Comparison of ENCODE assay signal across 7 cellular contexts in the genomic region with DNA sequence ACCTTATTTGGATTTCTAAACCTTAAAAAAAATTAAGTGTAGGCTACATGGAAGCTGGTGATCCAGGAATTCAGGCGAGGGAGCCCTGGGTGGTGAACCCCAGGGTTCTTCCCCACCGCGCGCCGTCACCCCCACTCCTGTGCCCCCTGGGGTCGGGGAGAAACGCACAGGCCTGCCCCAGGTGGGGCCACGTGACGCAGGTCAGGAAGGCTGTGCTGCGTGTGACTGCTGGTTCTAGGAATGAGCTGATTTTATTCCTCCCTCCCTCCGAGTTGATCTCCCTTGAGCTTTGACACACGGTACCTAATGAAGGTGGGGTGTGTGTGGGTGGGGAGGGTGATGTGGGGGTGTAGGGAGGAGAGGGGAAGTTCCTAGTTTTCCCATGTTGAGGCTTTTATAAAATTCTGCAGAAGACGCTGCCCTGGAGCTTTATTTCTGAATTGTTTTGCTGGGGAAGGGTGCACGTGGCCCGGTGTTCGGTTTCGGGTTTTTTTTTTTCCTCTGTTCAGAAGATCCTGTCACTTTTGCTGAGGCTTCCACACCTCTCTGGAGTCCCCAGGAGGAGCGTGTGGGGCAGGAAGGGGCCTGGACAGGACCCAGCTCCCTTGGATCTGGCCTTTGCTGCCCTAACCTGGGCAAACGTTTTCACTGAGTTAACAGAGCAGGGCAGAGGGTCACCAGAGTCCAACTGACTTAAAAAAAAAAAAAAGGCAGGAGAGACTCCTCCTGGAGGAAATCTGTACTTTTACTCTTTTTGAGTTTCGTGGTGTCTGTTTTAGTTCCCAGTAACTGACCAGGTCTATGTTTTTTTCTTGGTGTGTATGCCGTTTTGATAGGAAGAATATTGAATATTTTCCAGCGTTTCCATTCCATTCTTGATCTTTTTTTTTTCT. TPM values are rescaled to one million over a fixed set of nuclear protein-coding genes. Genes with fewer than 3 reads are reported as not detected.
DNase-seq lines count a peak whose midpoint lies in the region; ATAC-seq and TF ChIP-seq lines count a peak whose summit lies in the region.

No MANE protein-coding gene starts in this region.

- no peak for ATAC-seq in HG03378 (IDR thresholded peaks at IDR 0.05; ENCODE audit: unreplicated experiment)

- WGBS in esophagus, 2 donors: 4 to 7% methylated on average over 22 of the region's 22 CpGs

- H3K36me3 ChIP-seq in esophagus (ENCODE audit: control insufficient read depth in 2 of 2, insufficient read depth in 2 of 2, low read length in 1 of 2) (no peaks in the 10 kb centered on the region), neutrophil (no peaks in the 10 kb centered on the region)

- DNase-seq in KG1 (lab: John Stamatoyannopoulos, UW) (peak; percentile 14), Ammon's horn (ENCODE audit: low spot score) (no peak)
- peak; percentile 52 to 56 for DNase-seq in activated CD4-positive, alpha-beta T cell treated with anti-CD3 and anti-CD28 coated beads, Interleukin-2, amount 50 U/mL, for 48 hours

- peak; percentile 1 for TF ChIP-seq CTCF in GM12873 (IDR thresholded peaks at IDR 0.05; ENCODE audit: insufficient read depth, low read depth, low read length, missing control alignments)
- TF ChIP-seq CTCF in neutrophil (IDR thresholded peaks at IDR 0.05): no peak

- H3K27me3 ChIP-seq in esophagus (ENCODE audit: control insufficient read depth in 1 of 2, insufficient read depth in 2 of 2, low read length in 2 of 2) (no peaks in the 10 kb centered on the region), neutrophil (no peaks in the 10 kb centered on the region)

- H3K4me3 ChIP-seq in esophagus (ENCODE audit: low read depth in 1 of 2, low read length in 2 of 2): peak overlapping the region; percentile 51 to 72
- peak overlapping the region; percentile 83 to 86 for H3K4me3 ChIP-seq in neutrophil (ENCODE audit: low read depth in 1 of 2, low read length in 1 of 2)

- H3K9me3 ChIP-seq in esophagus (ENCODE audit: control insufficient read depth in 2 of 2, insufficient read depth in 1 of 2, low read depth in 1 of 2, low read length in 1 of 2) (no peaks in the 10 kb centered on the region), neutrophil (no peaks in the 10 kb centered on the region)

- peak overlapping the region; percentile 73 to 78 for H3K27ac ChIP-seq in esophagus (ENCODE audit: low read depth in 2 of 2, low read length in 1 of 2)
- peak overlapping the region; percentile 86 for H3K27ac ChIP-seq in neutrophil

- H3K4me1 ChIP-seq in esophagus (ENCODE audit: control insufficient read depth in 2 of 2, insufficient read depth in 2 of 2, low read length in 1 of 2) (peaks cover 7 to 14% of the 10 kb centered on the region in 2 donors), neutrophil (ENCODE audit: control insufficient read depth in 1 of 2, insufficient read depth in 1 of 2, low read depth in 1 of 2, low read length in 1 of 2) (peaks cover 25 to 28% of the 10 kb centered on the region in 2 experiments)

RNA-seq across cellular contexts. Expression of gene GSE1, which starts 55.8 kb away (rescaled TPM):
- 10 to 100 TPM in 1 of 2 donors, 1 to 10 TPM in 1; 8.9 to 19.6 TPM for polyA plus RNA-seq in esophagus
